29 cellular contexts compared by ENCODE assay signal in genomic region chrX:13340182-13340791, GRCh38. TPM values are rescaled to one million over a fixed set of nuclear protein-coding genes. Genes with fewer than 3 reads are reported as not detected.
A peak's percentile ranks its signal among the peaks of the same experiment; 100 is the strongest.
DNase-seq lines count a peak whose midpoint lies in the region; ATAC-seq and TF ChIP-seq lines count a peak whose summit lies in the region.
"Had no signal": no experiment of that assay in that cellular context is flagged by ENCODE, and none has a peak within 500 bp of the region (broad histone marks: within the 10 kb centered on the region; RNA-seq: fewer than 3 reads in every experiment).

No MANE protein-coding gene starts in this region.

- no peaks in the 10 kb centered on the region for H4K20me1 ChIP-seq in OCI-LY1 (ENCODE audit: insufficient read depth, low read length)

- intact Hi-C loops in aorta (cut with DNase I) (no loop called here), Right ventricle myocardium superior (cut with DNase I) (no loop called here)

- no peaks in the 10 kb centered on the region for H3K9me3 ChIP-seq in OCI-LY1 (ENCODE audit: low read length)
- no peaks in the 10 kb centered on the region for H3K9me3 ChIP-seq in aorta (ENCODE audit: control insufficient read depth, low read length)
- H3K9me3 ChIP-seq: body of pancreas had no signal

- H3K27me3 ChIP-seq in OCI-LY1 (ENCODE audit: insufficient read depth, low read length) (no peaks in the 10 kb centered on the region), aorta (ENCODE audit: control insufficient read depth in 1 of 2, insufficient read depth in 2 of 2, low read length in 1 of 2) (no peaks in the 10 kb centered on the region)
- H3K27me3 ChIP-seq: body of pancreas had no signal

- peak overlapping the region; percentile 26; the same call in 1 of the 2 replicates for H3K9ac ChIP-seq in OCI-LY1 (ENCODE audit: low read length)

- H3K4me1 ChIP-seq in OCI-LY1 (ENCODE audit: insufficient read depth, low read length, severe bottlenecking) (peaks cover 41% of the 10 kb centered on the region), aorta (ENCODE audit: control insufficient read depth in 1 of 2, insufficient read depth in 2 of 2, low read length in 2 of 2) (no peaks in the 10 kb centered on the region)
- H3K4me1 ChIP-seq: body of pancreas had no signal

- H3K4me2 ChIP-seq in OCI-LY1 (ENCODE audit: low read length), result peak overlapping the region; percentile 23; the same call in 1 of the 2 replicates

- TF ChIP-seq CTCF in OCI-LY1 (IDR thresholded peaks at IDR 0.05; ENCODE audit: low read length) (no peak), fibroblast of the aortic adventitia (IDR thresholded peaks at IDR 0.05; ENCODE audit: insufficient read depth, low read length) (no peak)

- no peaks in the 10 kb centered on the region for H3F3A ChIP-seq in OCI-LY1 (ENCODE audit: insufficient read depth, low read length)

- peak overlapping the region; percentile 67 for H2AFZ ChIP-seq in OCI-LY1 (ENCODE audit: low read length)

- peak; percentile 33 for ATAC-seq in aorta (ENCODE audit: low FRiP score)
- no peak for ATAC-seq in HG02840 (IDR thresholded peaks at IDR 0.05; ENCODE audit: low FRiP score, unreplicated experiment)
- ATAC-seq in HG03045 (IDR thresholded peaks at IDR 0.05; ENCODE audit: unreplicated experiment), result no peak
- ATAC-seq in Right ventricle myocardium superior (ENCODE audit: poor library complexity), result no peak
- ATAC-seq: activated CD4-positive, alpha-beta T cell treated with anti-CD3 and anti-CD28 coated beads for 36 hours; body of pancreas; K562; right cardiac atrium had no signal

- H3K27ac ChIP-seq in OCI-LY1 (ENCODE audit: low read depth, low read length, poor library complexity, severe bottlenecking) (peak overlapping the region; percentile 38), aorta (ENCODE audit: low read depth in 1 of 2, low read length in 2 of 2) (no peak overlapping the region)
- H3K27ac ChIP-seq: body of pancreas, C4-2B had no signal

- 60 to 95% methylated on average over 10 of the region's 10 CpGs for WGBS in aorta, 2 donors

- no peaks in the 10 kb centered on the region for H3K9me2 ChIP-seq in OCI-LY1 (ENCODE audit: low read depth, low read length)

- H3K79me2 ChIP-seq in OCI-LY1 (ENCODE audit: insufficient read depth, low read length), result no peaks in the 10 kb centered on the region

- no peak overlapping the region for H3K4me3 ChIP-seq in OCI-LY1 (ENCODE audit: low read depth, low read length, poor library complexity, severe bottlenecking)
- no peak overlapping the region for H3K4me3 ChIP-seq in fibroblast of the aortic adventitia (ENCODE audit: low read depth, low read length)
- H3K4me3 ChIP-seq in aorta (ENCODE audit: low read length in 2 of 2), result no peak overlapping the region
- H3K4me3 ChIP-seq: body of pancreas, K562 had no signal

- H3K36me3 ChIP-seq in OCI-LY1 (ENCODE audit: insufficient read depth, low read length) (no peaks in the 10 kb centered on the region), aorta (ENCODE audit: control insufficient read depth in 1 of 2, insufficient read depth in 2 of 2, low read length in 1 of 2) (no peaks in the 10 kb centered on the region)

- peak; percentile 7 for DNase-seq in NCI-H748 (lab: John Stamatoyannopoulos, UW; ENCODE audit: unreplicated experiment)
- DNase-seq in NCI-H748 treated with DMSO at 0.1 percent for 48 hours (lab: John Stamatoyannopoulos, UW), result no peak
- peak; percentile 24 for DNase-seq in fibroblast of the aortic adventitia (ENCODE audit: low read depth)
- DNase-seq in aorta, result no peak
- no peak for DNase-seq in Right ventricle myocardium superior
- DNase-seq: activated CD4-positive, alpha-beta T cell treated with anti-CD3 and anti-CD28 coated beads for 36 hours; endodermal cell; GDM1; GOT3; hypothalamus; kidney glomerular epithelial cell; NCI-H2029; NCI-H524; occipital lobe; right cardiac atrium; SHP77; stimulated activated CD8-positive, alpha-beta memory T cell treated with anti-CD3 and anti-CD28 coated beads, Interleukin-4, amount 100 ng/mL, for 48 hours; T-helper 1 cell had no signal

RNA-seq across cellular contexts. Expression of gene ATXN3L, which starts 20.4 kb away (rescaled TPM):
- total RNA-seq in fibroblast of the aortic adventitia (ENCODE audit: low replicate concordance) (not detected in 2 replicates), aorta (not detected), Right ventricle myocardium superior (not detected)
- polyA plus RNA-seq in aorta, result not detected
- total RNA-seq: activated CD4-positive, alpha-beta T cell treated with anti-CD3 and anti-CD28 coated beads for 36 hours; activated T-helper 1 cell treated with anti-CD3 and anti-CD28 coated beads, Interleukin-12 subunit alpha, Interleukin-12 subunit beta, Interleukin-2, Interleukin-4 antibody, amounts not matched to agents 30 ng/mL and 10 ng/mL and 1 ng/mL, durations not matched to agents 14 hours and 24 hours and 36 hours; body of pancreas; endodermal cell; frontal cortex; K562; lung microvascular endothelial cell; myocyte; occipital lobe; right cardiac atrium; subcutaneous adipose tissue had no signal
- polyA plus RNA-seq: right cardiac atrium had no signal

Comparison
In these comparisons a context has a peak if more than half of its experiments do, and no peak if none do; other contexts are left out.
1. DNase-seq: peak in NCI-H748 (single experiment) and fibroblast of the aortic adventitia (single experiment); none in NCI-H748 treated with DMSO at 0.1 percent for 48 hours (single experiment), aorta (0 of 2) and Right ventricle myocardium superior (single experiment).